ENCODE assay signal across 11 cellular contexts in the genomic region with DNA sequence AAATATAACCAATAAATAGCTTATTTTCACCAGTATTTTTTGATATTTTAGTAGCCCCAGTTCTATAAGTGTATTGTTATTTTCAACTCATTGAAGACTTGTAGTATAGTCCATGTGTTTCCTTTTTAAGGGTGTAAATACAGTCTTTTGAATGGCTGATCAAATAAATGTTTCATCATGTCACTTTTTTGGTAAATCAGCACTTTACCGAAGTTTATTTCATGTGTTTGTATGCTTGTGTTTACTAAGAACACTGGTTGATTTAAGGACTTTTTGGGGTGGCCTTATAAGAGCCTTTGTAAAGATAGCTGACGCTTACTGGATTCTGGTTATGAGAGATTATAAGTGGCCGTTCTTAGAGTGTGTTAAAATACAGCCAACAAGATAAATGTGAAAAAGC. TPM values are rescaled to one million over a fixed set of nuclear protein-coding genes. Genes with fewer than 3 reads are reported as not detected.
DNase-seq lines count a peak whose midpoint lies in the region; ATAC-seq, FAIRE-seq and TF ChIP-seq lines count a peak whose summit lies in the region.
"Had no signal": no experiment of that assay in that cellular context is flagged by ENCODE, and none has a peak within 500 bp of the region (broad histone marks: within the 10 kb centered on the region; RNA-seq: fewer than 3 reads in every experiment).

No MANE protein-coding gene starts in this region.

- in situ Hi-C loops in transverse colon (cut with MboI; ENCODE audit: low pct_ligation_motif_present in 1 of 4, low pct_unique_long_range_greater_than_20kb in 1 of 4, low sequenced_read_pairs in 3 of 4), result loop anchor here in 1 of 4 donors (10.0 kb wide), 1 partner anchor 274 kb away; a partner anchor contains a TSS

- H3K9ac ChIP-seq in keratinocyte (ENCODE audit: control insufficient read depth, extremely low read depth, insufficient read depth, low read length), result peak overlapping the region; percentile 98

- TF ChIP-seq CTCF in heart left ventricle (IDR thresholded peaks at IDR 0.05) (no peak), right atrium auricular region (IDR thresholded peaks at IDR 0.05) (no peak), keratinocyte (optimal IDR thresholded peaks at IDR 0.05 in 1 of 3, IDR thresholded peaks at IDR 0.05 in 1 of 3, conservative IDR thresholded peaks at IDR 0.05 in 1 of 3; ENCODE audit: extremely low read depth in 1 of 3, insufficient read depth in 2 of 3, low read length in 3 of 3) (no peak), transverse colon (IDR thresholded peaks at IDR 0.05) (no peak)

- ATAC-seq in heart left ventricle (no peak), HG02938 (IDR thresholded peaks at IDR 0.05; ENCODE audit: unreplicated experiment) (no peak)
- no peak for ATAC-seq in activated naive CD8-positive, alpha-beta T cell treated with anti-CD3 and anti-CD28 coated beads, Interleukin-2, amount 10 ng/mL, durations not matched to agents 7 days and 5 days (ENCODE audit: low read depth)

- H3K36me3 ChIP-seq in heart left ventricle, result peaks cover 0 to 17% (median 10%) of the 10 kb centered on the region in 9 donors
- H3K36me3 ChIP-seq in right atrium auricular region, result peaks cover 3% of the 10 kb centered on the region
- H3K36me3 ChIP-seq in keratinocyte (ENCODE audit: control insufficient read depth in 2 of 2, extremely low read depth in 1 of 2, insufficient read depth in 2 of 2, low read length in 2 of 2), result peaks cover 3 to 7% of the 10 kb centered on the region in 2 experiments
- H3K36me3 ChIP-seq in transverse colon, result no peaks in the 10 kb centered on the region

- H3K4me1 ChIP-seq in heart left ventricle, result peaks cover 0 to 39% (median 30%) of the 10 kb centered on the region in 12 donors
- peaks cover 0 to 31% of the 10 kb centered on the region in 2 donors for H3K4me1 ChIP-seq in right atrium auricular region
- peaks cover 17% of the 10 kb centered on the region for H3K4me1 ChIP-seq in keratinocyte (ENCODE audit: control insufficient read depth, extremely low read depth, insufficient read depth, low read length)
- peaks cover 5 to 45% (median 29%) of the 10 kb centered on the region in 4 donors for H3K4me1 ChIP-seq in transverse colon

- POLR2A ChIA-PET in activated naive CD8-positive, alpha-beta T cell treated with anti-CD3 and anti-CD28 coated beads, Interleukin-2, amount 10 ng/mL, durations not matched to agents 7 days and 5 days (lab: Charles Lee), result interaction anchor here (0.7 kb wide), 1 partner anchor 516 kb away, joined by 4 read pairs; no protein-coding TSS in a partner anchor

- DNase-seq in heart left ventricle (no peak), right atrium auricular region (ENCODE audit: low spot score) (no peak), keratinocyte (ENCODE audit: low read depth, low spot score) (no peak), transverse colon (no peak)
- DNase-seq in activated naive CD8-positive, alpha-beta T cell treated with anti-CD3 and anti-CD28 coated beads, Interleukin-2, amount 10 ng/mL, durations not matched to agents 7 days and 5 days, result no peak
- no peak for DNase-seq in stimulated activated CD4-positive, alpha-beta T cell treated with anti-CD3 and anti-CD28 coated beads, Interleukin-15, amount 100 ng/mL, for 24 hours
- no peak for DNase-seq in stimulated activated CD4-positive, alpha-beta T cell treated with anti-CD3 and anti-CD28 coated beads, Interleukin-2, amount 100 ng/mL, for 48 hours
- DNase-seq: DMS 273 treated with DMSO at 0.1 percent for 48 hours; hypothalamus; stimulated activated CD4-positive, alpha-beta T cell treated with anti-CD3 and anti-CD28 coated beads, Interleukin-1b, Interleukin-23, amount 100 ng/mL, for 48 hours had no signal

- H3K79me2 ChIP-seq in keratinocyte (ENCODE audit: control insufficient read depth, insufficient read depth, low read length), result peaks cover 75% of the 10 kb centered on the region

- 26 to 36% (median 33%) methylated on average over 3 of the region's 3 CpGs for WGBS in heart left ventricle, 4 donors
- 33 to 58% methylated on average over 3 of the region's 3 CpGs for WGBS in transverse colon (ENCODE audit: low coverage in 1 of 2), 2 donors

- peak overlapping the region; percentile 71 for H3K4me2 ChIP-seq in keratinocyte (ENCODE audit: control insufficient read depth, extremely low read depth, insufficient read depth, low read depth, low read length)

- H3K4me3 ChIP-seq in heart left ventricle (peak overlapping the region in 8 of 12 donors; percentile 63 to 98 (median 92)), right atrium auricular region (no peak overlapping the region), keratinocyte (ENCODE audit: control insufficient read depth in 2 of 3, extremely low read depth in 1 of 3, insufficient read depth in 2 of 3, low read depth in 1 of 3, low read length in 3 of 3) (peak overlapping the region; percentile 80 to 89 (median 83)), transverse colon (peak overlapping the region in 1 of 4 donors; percentile 76)

- peaks cover 7% of the 10 kb centered on the region for H3K36me3 Mint-ChIP-seq in activated naive CD8-positive, alpha-beta T cell treated with anti-CD3 and anti-CD28 coated beads, Interleukin-2, amount 10 ng/mL, durations not matched to agents 7 days and 5 days

- H3K9me3 ChIP-seq in heart left ventricle, result no peaks in the 10 kb centered on the region
- no peaks in the 10 kb centered on the region for H3K9me3 ChIP-seq in right atrium auricular region
- H3K9me3 ChIP-seq in keratinocyte (ENCODE audit: control insufficient read depth, low read depth, low read length), result no peaks in the 10 kb centered on the region
- no peaks in the 10 kb centered on the region for H3K9me3 ChIP-seq in transverse colon

- no peaks in the 10 kb centered on the region for H3K27me3 Mint-ChIP-seq in activated naive CD8-positive, alpha-beta T cell treated with anti-CD3 and anti-CD28 coated beads, Interleukin-2, amount 10 ng/mL, durations not matched to agents 7 days and 5 days

- peaks cover 4% of the 10 kb centered on the region for H4K20me1 ChIP-seq in keratinocyte (ENCODE audit: control insufficient read depth, extremely low read depth, insufficient read depth, low read length)

- H2AFZ ChIP-seq in keratinocyte (ENCODE audit: control insufficient read depth, low read length), result no peak overlapping the region

- H3K4me3 Mint-ChIP-seq in activated naive CD8-positive, alpha-beta T cell treated with anti-CD3 and anti-CD28 coated beads, Interleukin-2, amount 10 ng/mL, durations not matched to agents 7 days and 5 days, result peak overlapping the region; percentile 95

- peaks cover 22% of the 10 kb centered on the region for H3K4me1 Mint-ChIP-seq in activated naive CD8-positive, alpha-beta T cell treated with anti-CD3 and anti-CD28 coated beads, Interleukin-2, amount 10 ng/mL, durations not matched to agents 7 days and 5 days

- dilution Hi-C loops in keratinocyte (cut with MboI; ENCODE audit: extremely low pct_ligation_motif_present, low sequenced_read_pairs), result no loop called here

- H3K27ac Mint-ChIP-seq in activated naive CD8-positive, alpha-beta T cell treated with anti-CD3 and anti-CD28 coated beads, Interleukin-2, amount 10 ng/mL, durations not matched to agents 7 days and 5 days, result peak overlapping the region; percentile 14

- H3K9me1 ChIP-seq in keratinocyte (ENCODE audit: control insufficient read depth, extremely low read depth, insufficient read depth, low read length), result peaks cover 2% of the 10 kb centered on the region

- intact Hi-C loops in heart left ventricle (cut with DNase I) (no loop called here), transverse colon (cut with DNase I; ENCODE audit: low total_unique reads) (loop anchor here (2.0 kb wide), 1 partner anchor 276 kb away; a partner anchor contains a TSS)

- no peak for TF ChIP-seq EP300 in transverse colon (IDR thresholded peaks at IDR 0.05; ENCODE audit: low read depth)

- TF ChIP-seq POLR2A in heart left ventricle (IDR thresholded peaks at IDR 0.05) (no peak), transverse colon (IDR thresholded peaks at IDR 0.05) (no peak)

- H3K27me3 ChIP-seq in heart left ventricle (no peaks in the 10 kb centered on the region), right atrium auricular region (no peaks in the 10 kb centered on the region), keratinocyte (ENCODE audit: control insufficient read depth, extremely low read depth, insufficient read depth, low read length) (no peaks in the 10 kb centered on the region), transverse colon (no peaks in the 10 kb centered on the region)

- peak overlapping the region in 4 of 12 donors; percentile 1 to 98 (median 46) for H3K27ac ChIP-seq in heart left ventricle
- H3K27ac ChIP-seq in right atrium auricular region, result peak overlapping the region in 1 of 2 donors; percentile 30
- peak overlapping the region; percentile 93 for H3K27ac ChIP-seq in keratinocyte (ENCODE audit: control insufficient read depth, insufficient read depth, low read length)
- H3K27ac ChIP-seq in transverse colon, result peak overlapping the region in 3 of 4 donors; percentile 92 to 96 (median 94)

- no peaks in the 10 kb centered on the region for H3K9me3 Mint-ChIP-seq in activated naive CD8-positive, alpha-beta T cell treated with anti-CD3 and anti-CD28 coated beads, Interleukin-2, amount 10 ng/mL, durations not matched to agents 7 days and 5 days

- no peak for FAIRE-seq in keratinocyte (lab: Jason Lieb, UNC)

RNA-seq across cellular contexts. Expression of a gene that starts 2.6 kb away (rescaled TPM):
- total RNA-seq in heart left ventricle (10 to 100 TPM; 17.9 to 66.9 (median 53.2) TPM), right atrium auricular region (10 to 100 TPM; 16.7 to 23.8 TPM), transverse colon (10 to 100 TPM; 18.9 to 48.6 (median 37.3) TPM)
- polyA plus RNA-seq in heart left ventricle (10 to 100 TPM; 36.5 to 41.9 TPM), keratinocyte (97.4 to 163 TPM (median 122 TPM) in 3 replicates)
- total RNA-seq in activated naive CD8-positive, alpha-beta T cell treated with anti-CD3 and anti-CD28 coated beads, Interleukin-2, amount 10 ng/mL, durations not matched to agents 7 days and 5 days, result 10 to 100 TPM; 67.4 to 73.1 TPM
- polyA plus RNA-seq in keratinocyte (2011; ENCODE audit: low read depth), result 79.0 TPM
- 86.1 and 166 TPM in 2 replicates for polyA plus RNA-seq in keratinocyte (2011; cell fraction: cytosol; rRNA removed)
- polyA plus RNA-seq in keratinocyte (2011; cell fraction: nucleus; rRNA removed), result 56.2 and 91.1 TPM in 2 replicates
- polyA plus RNA-seq in keratinocyte (2012; ENCODE audit: low replicate concordance), result 132 and 162 TPM in 2 replicates
- 25.7 to 53.4 TPM (median 26.9 TPM) in 3 replicates for polyA minus RNA-seq in keratinocyte
- 26.5 TPM for polyA minus RNA-seq in keratinocyte (2011; cell fraction: cytosol; rRNA and poly(A)+ RNA removed)
- polyA minus RNA-seq in keratinocyte (2011; cell fraction: nucleus; rRNA and poly(A)+ RNA removed), result 10.4 and 22.0 TPM in 2 replicates

Comparison
In these comparisons a context has a peak if more than half of its experiments do, and no peak if none do; other contexts are left out.
1. H3K4me3 ChIP-seq: peak in heart left ventricle (8 of 12) and keratinocyte (3 of 3); none in right atrium auricular region (0 of 2).